Comparison of ENCODE assay signal across 15 cellular contexts in the genomic region with DNA sequence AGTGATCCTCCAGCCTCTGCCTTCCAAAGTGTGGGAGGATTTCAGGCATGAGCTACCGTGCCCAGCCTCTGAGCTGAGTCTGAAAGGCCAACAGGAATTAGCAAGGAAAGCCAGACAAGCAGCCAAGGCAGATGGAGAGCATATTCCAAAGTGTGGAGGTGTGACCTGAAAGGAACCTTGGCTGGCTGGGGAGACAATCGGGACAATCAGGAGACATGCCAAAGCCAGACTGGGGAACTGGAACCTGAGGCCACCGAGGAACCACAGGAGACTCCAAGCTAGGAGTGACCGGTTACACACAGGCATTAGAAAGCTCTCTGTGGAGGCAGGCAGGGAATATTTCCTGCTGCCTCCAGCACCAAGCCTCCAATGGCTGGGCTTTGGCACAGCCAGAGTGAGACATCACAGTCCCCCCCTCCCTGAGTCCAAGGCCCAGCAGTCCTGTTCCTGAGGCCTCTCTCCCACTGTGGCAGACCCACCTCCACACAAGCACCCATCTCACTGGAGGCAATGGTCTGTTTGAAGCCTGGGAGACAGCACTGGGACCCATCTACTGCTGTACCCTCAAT.
"Had no signal": no experiment of that assay in that cellular context is flagged by ENCODE, and none has a peak within 500 bp of the region (broad histone marks: within the 10 kb centered on the region; RNA-seq: fewer than 3 reads in every experiment).

No MANE protein-coding gene starts in this region.

- H3K4me3 Mint-ChIP-seq: activated T-cell treated with anti-CD3 and anti-CD28 coated beads, Interleukin-2, amount 50 U/mL, for 24 hours; endodermal cell; T-cell had no signal

- H3K9me3 ChIP-seq: gastroesophageal sphincter, transverse colon, vagina had no signal

- H3K9me3 Mint-ChIP-seq: activated T-cell treated with anti-CD3 and anti-CD28 coated beads, Interleukin-2, amount 50 U/mL, for 24 hours; T-cell had no signal

- ATAC-seq: gastroesophageal sphincter, T-cell had no signal

- H3K27ac Mint-ChIP-seq: activated T-cell treated with anti-CD3 and anti-CD28 coated beads, Interleukin-2, amount 50 U/mL, for 24 hours; endodermal cell; T-cell had no signal

- H3K4me3 ChIP-seq: gastroesophageal sphincter, lung, transverse colon, vagina had no signal

- H3K27ac ChIP-seq: gastroesophageal sphincter, transverse colon, vagina had no signal

- H3K36me3 ChIP-seq: gastroesophageal sphincter, transverse colon, vagina had no signal

- DNase-seq: activated CD4-positive, alpha-beta T cell treated with anti-CD3 and anti-CD28 coated beads, Interleukin-2, amount 50 U/mL, for 48 hours; activated CD4-positive, CD25-positive, alpha-beta regulatory T cell treated with anti-CD3 and anti-CD28 coated beads, Interleukin-2, amount 50 U/mL, for 72 hours; activated naive CD4-positive, alpha-beta T cell treated with anti-CD3 and anti-CD28 coated beads, Interleukin-2, amount 50 U/mL, for 16 hours; activated T-cell treated with anti-CD3 and anti-CD28 coated beads, Interleukin-2, amount 50 U/mL, for 24 hours; dermis blood vessel endothelial cell; endodermal cell; stimulated activated CD4-positive, alpha-beta T cell treated with anti-CD3 and anti-CD28 coated beads, Interleukin-4, amount 100 ng/mL, for 24 hours; stimulated activated CD8-positive, alpha-beta memory T cell treated with anti-CD3 and anti-CD28 coated beads, Interleukin-4, amount 100 ng/mL, for 48 hours; stimulated activated naive CD4-positive, alpha-beta T cell treated with Interleukin-2 at 50 U/mL for 16 hours; T-cell; T-helper 9 cell; transverse colon had no signal

- H3K36me3 Mint-ChIP-seq: T-cell had no signal

- H3K27me3 ChIP-seq: transverse colon, vagina had no signal
